40 cellular contexts compared by ENCODE assay signal in the genomic region with DNA sequence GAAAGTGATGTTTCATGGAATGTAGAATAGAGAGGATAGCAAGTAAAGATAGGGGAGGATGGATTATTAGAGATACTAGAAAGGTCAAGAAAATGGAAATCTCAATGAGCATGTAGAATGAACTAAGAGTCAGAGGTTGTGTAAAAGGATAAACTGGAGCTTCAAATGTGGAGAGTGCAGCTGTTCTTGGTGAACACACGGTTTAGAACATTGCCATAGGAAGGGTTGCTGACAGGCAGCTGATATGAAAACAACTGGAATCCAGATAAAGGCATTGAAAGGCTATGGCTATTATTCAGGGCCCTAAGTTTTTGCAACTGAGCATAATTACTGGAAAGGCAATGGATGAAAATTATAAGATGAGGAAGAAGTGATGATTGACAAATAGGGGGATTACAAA.
"Had no signal": no experiment of that assay in that cellular context is flagged by ENCODE, and none has a peak within 500 bp of the region (broad histone marks: within the 10 kb centered on the region; RNA-seq: fewer than 3 reads in every experiment).

No MANE protein-coding gene starts in this region.

- FAIRE-seq: astrocyte, bronchial epithelial cell had no signal

- H3K4me3 ChIP-seq: adrenal gland, ascending aorta, body of pancreas, breast epithelium, cardiac muscle cell had no signal

- H3K27me3 Mint-ChIP-seq: activated naive CD4-positive, alpha-beta T cell treated with anti-CD3 and anti-CD28 coated beads, Interleukin-2, amount 10 ng/mL, durations not matched to agents 7 days and 5 days; activated naive CD4-positive, alpha-beta T cell treated with anti-CD3 and anti-CD28 coated beads, Interleukin-2, amount 50 U/mL, for 24 hours; activated naive CD8-positive, alpha-beta T cell; activated naive CD8-positive, alpha-beta T cell treated with anti-CD3 and anti-CD28 coated beads for 36 hours; activated naive CD8-positive, alpha-beta T cell treated with anti-CD3 and anti-CD28 coated beads, Interleukin-2, amount 10 ng/mL, durations not matched to agents 7 days and 5 days; activated naive CD8-positive, alpha-beta T cell treated with anti-CD3 and anti-CD28 coated beads, Interleukin-2, amount 50 U/mL, for 24 hours; activated T-cell treated with anti-CD3 and anti-CD28 coated beads, Interleukin-2, amount 50 U/mL, for 24 hours; activated T-helper 17 cell treated with anti-CD3 and anti-CD28 coated beads, Interleukin-2, amount 50 U/mL, for 72 hours; brain had no signal

- H3K36me3 Mint-ChIP-seq: activated naive CD4-positive, alpha-beta T cell treated with anti-CD3 and anti-CD28 coated beads, Interleukin-2, amount 10 ng/mL, durations not matched to agents 7 days and 5 days; activated naive CD4-positive, alpha-beta T cell treated with anti-CD3 and anti-CD28 coated beads, Interleukin-2, amount 50 U/mL, for 24 hours; activated naive CD4-positive, alpha-beta T cell treated with anti-CD3 and anti-CD28 coated beads, Interleukin-2, amount 50 U/mL, for 72 hours; activated naive CD8-positive, alpha-beta T cell; activated naive CD8-positive, alpha-beta T cell treated with anti-CD3 and anti-CD28 coated beads for 36 hours; activated naive CD8-positive, alpha-beta T cell treated with anti-CD3 and anti-CD28 coated beads, Interleukin-2, amount 10 ng/mL, durations not matched to agents 7 days and 5 days; brain had no signal

- H3K4me1 ChIP-seq: ascending aorta, body of pancreas, breast epithelium had no signal

- H3K27me3 ChIP-seq: adrenal gland, ascending aorta, body of pancreas, brain microvascular endothelial cell, breast epithelium, cardiac muscle cell had no signal

- H3K27ac Mint-ChIP-seq: activated naive CD4-positive, alpha-beta T cell treated with anti-CD3 and anti-CD28 coated beads for 36 hours; activated naive CD4-positive, alpha-beta T cell treated with anti-CD3 and anti-CD28 coated beads, Interleukin-2, amount 10 ng/mL, durations not matched to agents 7 days and 5 days; activated naive CD4-positive, alpha-beta T cell treated with anti-CD3 and anti-CD28 coated beads, Interleukin-2, amount 50 U/mL, for 24 hours; activated naive CD4-positive, alpha-beta T cell treated with anti-CD3 and anti-CD28 coated beads, Interleukin-2, amount 50 U/mL, for 72 hours; activated naive CD8-positive, alpha-beta T cell; activated naive CD8-positive, alpha-beta T cell treated with anti-CD3 and anti-CD28 coated beads for 36 hours; activated naive CD8-positive, alpha-beta T cell treated with anti-CD3 and anti-CD28 coated beads, Interleukin-2, amount 10 ng/mL, durations not matched to agents 7 days and 5 days; activated naive CD8-positive, alpha-beta T cell treated with anti-CD3 and anti-CD28 coated beads, Interleukin-2, amount 50 U/mL, for 24 hours; activated T-cell treated with anti-CD3 and anti-CD28 coated beads, Interleukin-2, amount 50 U/mL, for 24 hours; activated T-cell treated with anti-CD3 and anti-CD28 coated beads, Interleukin-2, amount 50 U/mL, for 72 hours; activated T-helper 1 cell treated with anti-CD3 and anti-CD28 coated beads, Interleukin-12 subunit alpha, Interleukin-12 subunit beta, Interleukin-2, Interleukin-4 antibody, amounts not matched to agents 30 ng/mL and 10 ng/mL and 1 ng/mL, durations not matched to agents 14 hours and 24 hours and 36 hours; activated T-helper 17 cell treated with anti-CD3 and anti-CD28 coated beads, Interleukin-2, amount 50 U/mL, for 72 hours; activated T-helper 2 cell treated with anti-CD3 and anti-CD28 coated beads, Interferon-gamma antibody, Interleukin-2, Interleukin-4, amounts not matched to agents 10 μg/mL and 5 μg/mL and 100 μg/mL, durations not matched to agents 14 hours and 24 hours and 36 hours; brain had no signal

- ATAC-seq: activated naive CD4-positive, alpha-beta T cell treated with anti-CD3 and anti-CD28 coated beads, Interleukin-2, amount 50 U/mL, for 72 hours; activated naive CD8-positive, alpha-beta T cell treated with anti-CD3 and anti-CD28 coated beads, Interleukin-2, amount 50 U/mL, for 24 hours; activated T-cell treated with anti-CD3 and anti-CD28 coated beads, Interleukin-2, amount 50 U/mL, for 4 hours; activated T-cell treated with anti-CD3 and anti-CD28 coated beads, Interleukin-2, amount 50 U/mL, for 72 hours; activated T-helper 17 cell treated with anti-CD3 and anti-CD28 coated beads, Interleukin-2, amount 50 U/mL, for 72 hours; body of pancreas had no signal

- H3K9me3 ChIP-seq: adrenal gland, ascending aorta, body of pancreas, breast epithelium had no signal

- H3K4me1 Mint-ChIP-seq: activated naive CD4-positive, alpha-beta T cell treated with anti-CD3 and anti-CD28 coated beads, Interleukin-2, amount 10 ng/mL, durations not matched to agents 7 days and 5 days; activated naive CD4-positive, alpha-beta T cell treated with anti-CD3 and anti-CD28 coated beads, Interleukin-2, amount 50 U/mL, for 24 hours; activated naive CD8-positive, alpha-beta T cell treated with anti-CD3 and anti-CD28 coated beads for 36 hours; activated naive CD8-positive, alpha-beta T cell treated with anti-CD3 and anti-CD28 coated beads, Interleukin-2, amount 10 ng/mL, durations not matched to agents 7 days and 5 days; activated naive CD8-positive, alpha-beta T cell treated with anti-CD3 and anti-CD28 coated beads, Interleukin-2, amount 50 U/mL, for 24 hours; activated T-helper 17 cell treated with anti-CD3 and anti-CD28 coated beads, Interleukin-2, amount 50 U/mL, for 72 hours; brain; central memory CD8-positive, alpha-beta T cell had no signal

- H3K9me3 Mint-ChIP-seq: activated naive CD4-positive, alpha-beta T cell treated with anti-CD3 and anti-CD28 coated beads for 36 hours; activated naive CD4-positive, alpha-beta T cell treated with anti-CD3 and anti-CD28 coated beads, Interleukin-2, amount 10 ng/mL, durations not matched to agents 7 days and 5 days; activated naive CD8-positive, alpha-beta T cell treated with anti-CD3 and anti-CD28 coated beads for 36 hours; activated naive CD8-positive, alpha-beta T cell treated with anti-CD3 and anti-CD28 coated beads, Interleukin-2, amount 10 ng/mL, durations not matched to agents 7 days and 5 days; activated naive CD8-positive, alpha-beta T cell treated with anti-CD3 and anti-CD28 coated beads, Interleukin-2, amount 50 U/mL, for 24 hours; activated T-cell treated with anti-CD3 and anti-CD28 coated beads, Interleukin-2, amount 50 U/mL, for 24 hours; activated T-cell treated with anti-CD3 and anti-CD28 coated beads, Interleukin-2, amount 50 U/mL, for 4 hours; activated T-cell treated with anti-CD3 and anti-CD28 coated beads, Interleukin-2, amount 50 U/mL, for 72 hours; activated T-helper 1 cell treated with anti-CD3 and anti-CD28 coated beads, Interleukin-12 subunit alpha, Interleukin-12 subunit beta, Interleukin-2, Interleukin-4 antibody, amounts not matched to agents 30 ng/mL and 10 ng/mL and 1 ng/mL, durations not matched to agents 14 hours and 24 hours and 36 hours; activated T-helper 17 cell treated with anti-CD3 and anti-CD28 coated beads, Interleukin-2, amount 50 U/mL, for 72 hours; activated T-helper 2 cell treated with anti-CD3 and anti-CD28 coated beads, Interferon-gamma antibody, Interleukin-2, Interleukin-4, amounts not matched to agents 10 μg/mL and 5 μg/mL and 100 μg/mL, durations not matched to agents 14 hours and 24 hours and 36 hours had no signal

- H3K4me3 Mint-ChIP-seq: activated naive CD4-positive, alpha-beta T cell treated with anti-CD3 and anti-CD28 coated beads for 36 hours; activated naive CD4-positive, alpha-beta T cell treated with anti-CD3 and anti-CD28 coated beads, Interleukin-2, amount 10 ng/mL, durations not matched to agents 7 days and 5 days; activated naive CD4-positive, alpha-beta T cell treated with anti-CD3 and anti-CD28 coated beads, Interleukin-2, amount 50 U/mL, for 24 hours; activated naive CD8-positive, alpha-beta T cell; activated naive CD8-positive, alpha-beta T cell treated with anti-CD3 and anti-CD28 coated beads for 36 hours; activated naive CD8-positive, alpha-beta T cell treated with anti-CD3 and anti-CD28 coated beads, Interleukin-2, amount 10 ng/mL, durations not matched to agents 7 days and 5 days; activated naive CD8-positive, alpha-beta T cell treated with anti-CD3 and anti-CD28 coated beads, Interleukin-2, amount 50 U/mL, for 24 hours; activated T-cell treated with anti-CD3 and anti-CD28 coated beads, Interleukin-2, amount 50 U/mL, for 24 hours; activated T-cell treated with anti-CD3 and anti-CD28 coated beads, Interleukin-2, amount 50 U/mL, for 4 hours; activated T-cell treated with anti-CD3 and anti-CD28 coated beads, Interleukin-2, amount 50 U/mL, for 72 hours; activated T-helper 1 cell treated with anti-CD3 and anti-CD28 coated beads, Interleukin-12 subunit alpha, Interleukin-12 subunit beta, Interleukin-2, Interleukin-4 antibody, amounts not matched to agents 30 ng/mL and 10 ng/mL and 1 ng/mL, durations not matched to agents 14 hours and 24 hours and 36 hours; activated T-helper 17 cell treated with anti-CD3 and anti-CD28 coated beads, Interleukin-2, amount 50 U/mL, for 72 hours; brain; central memory CD8-positive, alpha-beta T cell had no signal

- H3K27ac ChIP-seq: adrenal gland, ascending aorta, body of pancreas, brain microvascular endothelial cell, breast epithelium, cardiac muscle cell had no signal

- DNase-seq: activated effector memory CD4-positive, alpha-beta T cell treated with anti-CD3 and anti-CD28 coated beads, Interleukin-2, amount 50 U/mL, for 16 hours; activated effector memory CD4-positive, alpha-beta T cell treated with Interleukin-2 at 50 U/mL for 16 hours; activated gamma-delta T cell; activated gamma-delta T cell treated with Interleukin-2 at 50 U/mL for 16 hours; activated naive CD4-positive, alpha-beta T cell; activated naive CD4-positive, alpha-beta T cell treated with anti-CD3 and anti-CD28 coated beads for 36 hours; activated naive CD4-positive, alpha-beta T cell treated with anti-CD3 and anti-CD28 coated beads, Interleukin-2, amount 10 ng/mL, durations not matched to agents 7 days and 5 days; activated naive CD4-positive, alpha-beta T cell treated with anti-CD3 and anti-CD28 coated beads, Interleukin-2, amount 50 U/mL, for 16 hours; activated naive CD4-positive, alpha-beta T cell treated with Interleukin-2 at 50 U/mL for 16 hours; activated naive CD8-positive, alpha-beta T cell treated with anti-CD3 and anti-CD28 coated beads for 36 hours; activated naive CD8-positive, alpha-beta T cell treated with anti-CD3 and anti-CD28 coated beads, Interleukin-2, amount 10 ng/mL, durations not matched to agents 7 days and 5 days; activated naive CD8-positive, alpha-beta T cell treated with anti-CD3 and anti-CD28 coated beads, Interleukin-2, amount 50 U/mL, for 24 hours; activated T-cell treated with anti-CD3 and anti-CD28 coated beads, Interleukin-2, amount 50 U/mL, for 1 hour; activated T-cell treated with anti-CD3 and anti-CD28 coated beads, Interleukin-2, amount 50 U/mL, for 24 hours; activated T-cell treated with anti-CD3 and anti-CD28 coated beads, Interleukin-2, amount 50 U/mL, for 4 hours; activated T-cell treated with anti-CD3 and anti-CD28 coated beads, Interleukin-2, amount 50 U/mL, for 48 hours; activated T-cell treated with anti-CD3 and anti-CD28 coated beads, Interleukin-2, amount 50 U/mL, for 72 hours; adrenal gland; amniotic stem cell; amygdala; anterior cingulate cortex; aorta; body of pancreas; brain microvascular endothelial cell; caudate nucleus; central memory CD4-positive, alpha-beta T cell; cerebellar nuclear complex had no signal

- H3K36me3 ChIP-seq: adrenal gland, ascending aorta, brain microvascular endothelial cell, breast epithelium, cardiac muscle cell had no signal
